ENCODE assay signal across 23 cellular contexts in genomic region chr2:120510751-120511395, GRCh38.
DNase-seq lines count a peak whose midpoint lies in the region; ATAC-seq and TF ChIP-seq lines count a peak whose summit lies in the region.
"Had no signal": no experiment of that assay in that cellular context is flagged by ENCODE, and none has a peak within 500 bp of the region (broad histone marks: within the 10 kb centered on the region; RNA-seq: fewer than 3 reads in every experiment).

No MANE protein-coding gene starts in this region.

- H3K27me3 ChIP-seq in right atrium auricular region, result no peaks in the 10 kb centered on the region
- peaks cover 0 to 27% (median 0%) of the 10 kb centered on the region in 3 experiments for H3K27me3 ChIP-seq in neuronal stem cell (ENCODE audit: control insufficient read depth in 3 of 3, insufficient read depth in 3 of 3, low read depth in 1 of 3, low read length in 3 of 3)
- peaks cover 20% of the 10 kb centered on the region for H3K27me3 ChIP-seq in smooth muscle cell (ENCODE audit: low read depth)
- H3K27me3 ChIP-seq: MG63 had no signal

- no peak overlapping the region for H2BK12ac ChIP-seq in neuronal stem cell (ENCODE audit: low read length)

- H3K27ac ChIP-seq in right atrium auricular region (no peak overlapping the region), neuronal stem cell (replicated peaks; ENCODE audit: low read length) (no peak overlapping the region), smooth muscle cell (ENCODE audit: low read depth) (no peak overlapping the region)
- H3K27ac ChIP-seq: 22Rv1, C4-2B, PC-9 had no signal

- H2BK5ac ChIP-seq in neuronal stem cell (ENCODE audit: low read length), result no peak overlapping the region

- H3K9ac ChIP-seq in neuronal stem cell (ENCODE audit: low read depth, low read length, poor library complexity) (no peak overlapping the region), smooth muscle cell (ENCODE audit: low read depth) (no peak overlapping the region)

- no peak overlapping the region for H3K4ac ChIP-seq in neuronal stem cell (ENCODE audit: low read length)

- no peak overlapping the region for H3K4me3 ChIP-seq in right atrium auricular region
- H3K4me3 ChIP-seq in neuronal stem cell (ENCODE audit: low read length in 2 of 2), result no peak overlapping the region
- no peak overlapping the region for H3K4me3 ChIP-seq in smooth muscle cell
- H3K4me3 ChIP-seq: MG63, PC-9 had no signal

- H3K36me3 ChIP-seq in right atrium auricular region, result no peaks in the 10 kb centered on the region
- no peaks in the 10 kb centered on the region for H3K36me3 ChIP-seq in neuronal stem cell (replicated peaks in 1 of 2; ENCODE audit: control insufficient read depth in 2 of 2, insufficient read depth in 2 of 2, low read length in 2 of 2)
- no peaks in the 10 kb centered on the region for H3K36me3 ChIP-seq in smooth muscle cell (ENCODE audit: low read depth)
- H3K36me3 ChIP-seq: MG63 had no signal

- no peaks in the 10 kb centered on the region for H4K20me1 ChIP-seq in smooth muscle cell (ENCODE audit: low read depth)

- ATAC-seq in Right ventricle myocardium inferior, result no peak
- ATAC-seq in HG03342 (IDR thresholded peaks at IDR 0.05; ENCODE audit: unreplicated experiment), result no peak
- ATAC-seq in HG02973 (IDR thresholded peaks at IDR 0.05; ENCODE audit: unreplicated experiment), result no peak

- peak overlapping the region; percentile 92 for H2AK5ac ChIP-seq in neuronal stem cell (ENCODE audit: low read depth, low read length)

- no CpG with 5 or more reads among the region's 11 CpGs for WGBS in neuronal stem cell (ENCODE audit: extremely low coverage in 2 of 2, insufficient read length in 2 of 2, insufficient replicate concordance in 1 of 2), 2 donors
- 90% methylated on average over 9 of the region's 11 CpGs for WGBS in smooth muscle cell (ENCODE audit: low lambda C conversion rate)

- no peaks in the 10 kb centered on the region for H3K79me2 ChIP-seq in smooth muscle cell (ENCODE audit: low read depth)

- H3K18ac ChIP-seq in neuronal stem cell (ENCODE audit: low read length), result no peak overlapping the region

- intact Hi-C loops in Right ventricle myocardium inferior (cut with DNase I), result no loop called here

- H2BK120ac ChIP-seq in neuronal stem cell (ENCODE audit: low read depth, low read length), result no peak overlapping the region

- H3K4me2 ChIP-seq in neuronal stem cell (ENCODE audit: insufficient read depth, low read length, poor library complexity, severe bottlenecking) (no peak overlapping the region), smooth muscle cell (no peak overlapping the region)
- H3K4me2 ChIP-seq: PC-9 had no signal

- H3K4me1 ChIP-seq in right atrium auricular region (peaks cover 0 to 11% of the 10 kb centered on the region in 2 donors), neuronal stem cell (ENCODE audit: control insufficient read depth in 2 of 2, insufficient read depth in 1 of 2, low read depth in 1 of 2, low read length in 2 of 2) (peaks cover 4 to 13% of the 10 kb centered on the region in 2 donors), smooth muscle cell (ENCODE audit: low read depth) (no peaks in the 10 kb centered on the region)

- H3K9me3 ChIP-seq in right atrium auricular region, result no peaks in the 10 kb centered on the region
- no peaks in the 10 kb centered on the region for H3K9me3 ChIP-seq in neuronal stem cell (replicated peaks in 1 of 2; ENCODE audit: control insufficient read depth in 2 of 2, insufficient read depth in 1 of 2, low read depth in 1 of 2, low read length in 2 of 2)
- no peaks in the 10 kb centered on the region for H3K9me3 ChIP-seq in smooth muscle cell (replicated peaks; ENCODE audit: low read depth)
- H3K9me3 ChIP-seq: MG63 had no signal

- peak overlapping the region; percentile 15 for H2BK15ac ChIP-seq in neuronal stem cell (ENCODE audit: low read length)

- peaks cover 3% of the 10 kb centered on the region for H3K79me1 ChIP-seq in neuronal stem cell (ENCODE audit: low read depth, low read length)

- no peak overlapping the region for H4K91ac ChIP-seq in neuronal stem cell (ENCODE audit: low read depth, low read length, poor library complexity)

- DNase-seq in Right ventricle myocardium inferior (ENCODE audit: missing footprints) (peak; percentile 26), right atrium auricular region (ENCODE audit: low spot score) (no peak), globus pallidus (ENCODE audit: low spot score) (peak; percentile 8), neuronal stem cell (ENCODE audit: low spot score) (no peak), smooth muscle cell (lab: John Stamatoyannopoulos, UW; ENCODE audit: unreplicated experiment) (no peak)
- DNase-seq: CD8-positive, alpha-beta memory T cell; DMS153; DND-41; IMR-90; KG1; NCI-H1105 treated with DMSO at 0.1 percent for 48 hours; NCI-H146; NCI-H1930; NCI-H524 treated with DMSO at 0.1 percent for 48 hours; NCI-H774; NK-92 treated with Interleukin-12 subunit alpha and Interleukin-12 subunit beta, amount 100 ng/mL, for 24 hours; PC-9; Right ventricle myocardium superior had no signal

- TF ChIP-seq CTCF in right atrium auricular region (IDR thresholded peaks at IDR 0.05) (no peak), smooth muscle cell (IDR thresholded peaks at IDR 0.05; ENCODE audit: borderline replicate concordance, insufficient read depth, poor library complexity, severe bottlenecking) (no peak)

- H3K14ac ChIP-seq in neuronal stem cell (ENCODE audit: low read length), result no peak overlapping the region

- H4K8ac ChIP-seq in neuronal stem cell (ENCODE audit: low read depth, low read length), result no peak overlapping the region

- H3F3A ChIP-seq in smooth muscle cell (ENCODE audit: low read depth), result no peaks in the 10 kb centered on the region

- H3K23ac ChIP-seq in neuronal stem cell (ENCODE audit: low read depth, low read length, poor library complexity), result no peak overlapping the region

- no peak overlapping the region for H2AFZ ChIP-seq in neuronal stem cell (ENCODE audit: low read length)
- H2AFZ ChIP-seq in smooth muscle cell (ENCODE audit: low read depth), result no peak overlapping the region
- H2AFZ ChIP-seq: PC-9 had no signal

Comparison
In these comparisons a context has a peak if more than half of its experiments do, and no peak if none do; other contexts are left out.
1. DNase-seq: peak in Right ventricle myocardium inferior (single experiment) and globus pallidus (single experiment); none in right atrium auricular region (single experiment), neuronal stem cell (single experiment) and smooth muscle cell (single experiment).